In the genomic region with DNA sequence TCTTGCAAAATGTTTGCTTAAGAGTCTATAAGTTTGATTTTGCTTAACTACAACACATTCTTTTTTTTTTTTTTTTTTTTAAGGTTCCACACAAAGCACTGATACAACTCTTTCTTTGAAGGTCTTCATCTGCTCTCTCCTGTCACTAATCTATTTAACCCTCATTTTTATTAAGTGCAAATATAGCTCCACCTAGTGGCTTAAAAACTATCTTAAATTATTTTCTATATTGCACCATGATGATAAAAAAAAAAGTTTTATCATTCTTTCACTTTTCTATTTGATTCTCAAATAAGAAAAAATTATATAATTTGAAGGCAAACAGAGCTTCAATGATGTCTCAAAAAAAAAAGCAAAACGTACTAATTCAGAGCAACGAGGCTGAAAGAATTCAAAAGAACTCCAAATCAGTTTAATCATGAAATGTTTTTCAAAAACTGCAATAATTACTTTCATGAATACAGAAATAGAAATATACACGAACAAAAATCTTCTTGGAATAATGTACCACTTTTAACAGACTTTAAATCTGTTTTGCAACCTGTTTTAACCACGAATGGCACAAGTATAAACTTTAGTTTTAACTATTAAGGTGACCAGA, we compare ENCODE assay signal across 9 cellular contexts. TPM values are rescaled to one million over a fixed set of nuclear protein-coding genes. Genes with fewer than 3 reads are reported as not detected.
DNase-seq lines count a peak whose midpoint lies in the region; ATAC-seq and TF ChIP-seq lines count a peak whose summit lies in the region.
"Had no signal": no experiment of that assay in that cellular context is flagged by ENCODE, and none has a peak within 500 bp of the region (broad histone marks: within the 10 kb centered on the region; RNA-seq: fewer than 3 reads in every experiment).

No MANE protein-coding gene starts in this region.

- H3K27me3 ChIP-seq in endodermal cell (ENCODE audit: control insufficient read depth, insufficient read depth, low read length, poor library complexity, severe bottlenecking) = no peaks in the 10 kb centered on the region

- peak; percentile 56 for ATAC-seq in GM19395 (IDR thresholded peaks at IDR 0.05; ENCODE audit: unreplicated experiment)
- ATAC-seq in HG02763 (IDR thresholded peaks at IDR 0.05; ENCODE audit: unreplicated experiment) = no peak

- H3K27me3 Mint-ChIP-seq in endodermal cell (ENCODE audit: insufficient read depth) (no peaks in the 10 kb centered on the region), progenitor cell of endocrine pancreas (no peaks in the 10 kb centered on the region)

- peaks cover 12% of the 10 kb centered on the region for H3K9me3 ChIP-seq in endodermal cell (ENCODE audit: control insufficient read depth, low read length)
- H3K9me3 ChIP-seq: HAP-1 had no signal

- H3K27ac Mint-ChIP-seq in endodermal cell (no peak overlapping the region), progenitor cell of endocrine pancreas (no peak overlapping the region)

- peak; percentile 28 for TF ChIP-seq CTCF in AG09309 (IDR thresholded peaks at IDR 0.05; ENCODE audit: control insufficient read depth, insufficient read depth, low read depth, low read length, missing control alignments)
- peak; percentile 72 for TF ChIP-seq CTCF in endodermal cell (conservative IDR thresholded peaks at IDR 0.05)
- TF ChIP-seq CTCF in progenitor cell of endocrine pancreas (IDR thresholded peaks at IDR 0.05; ENCODE audit: unreplicated experiment) = peak; percentile 69

- no peak overlapping the region for H3K4me3 ChIP-seq in AG09309 (ENCODE audit: control insufficient read depth, low read depth, low read length)
- H3K4me3 ChIP-seq in endodermal cell (ENCODE audit: low read length) = no peak overlapping the region
- H3K4me3 ChIP-seq: HAP-1 had no signal

- peaks cover 12% of the 10 kb centered on the region for H3K9me3 Mint-ChIP-seq in endodermal cell
- peaks cover 2% of the 10 kb centered on the region for H3K9me3 Mint-ChIP-seq in progenitor cell of endocrine pancreas (ENCODE audit: low read depth)

- H3K4me1 Mint-ChIP-seq in endodermal cell (no peaks in the 10 kb centered on the region), progenitor cell of endocrine pancreas (ENCODE audit: low read depth) (no peaks in the 10 kb centered on the region)

- H3K4me1 ChIP-seq in endodermal cell (ENCODE audit: control insufficient read depth, insufficient read depth, low read length) = no peaks in the 10 kb centered on the region
- H3K4me1 ChIP-seq: HAP-1 had no signal

- no peak overlapping the region for H3K27ac ChIP-seq in endodermal cell (ENCODE audit: low read depth, low read length)

- H3K4me3 Mint-ChIP-seq in endodermal cell = no peak overlapping the region
- H3K4me3 Mint-ChIP-seq in progenitor cell of endocrine pancreas (ENCODE audit: low read depth) = no peak overlapping the region

- no peak overlapping the region for H3K9ac ChIP-seq in endodermal cell (ENCODE audit: extremely low read depth, low read length, poor library complexity, severe bottlenecking)

- DNase-seq in AG09309 (ENCODE audit: low read depth) (no peak), NCI-H69 (lab: John Stamatoyannopoulos, UW) (peak; percentile 60), endodermal cell (no peak), progenitor cell of endocrine pancreas (ENCODE audit: low spot score, unreplicated experiment) (no peak), EL (no peak)
- no peak for DNase-seq in stimulated activated CD4-positive, alpha-beta T cell treated with anti-CD3 and anti-CD28 coated beads, Interleukin-15, amount 100 ng/mL, for 24 hours

- H3K36me3 Mint-ChIP-seq in endodermal cell (ENCODE audit: low read depth) (peaks cover 78% of the 10 kb centered on the region), progenitor cell of endocrine pancreas (ENCODE audit: insufficient read depth) (peaks cover 37% of the 10 kb centered on the region)

- 79 to 82% methylated on average over 3 to 4 of the region's 4 CpGs for WGBS in endodermal cell (ENCODE audit: insufficient coverage in 1 of 2, insufficient read length in 1 of 2), 2 experiments

- peaks cover 91% of the 10 kb centered on the region for H3K36me3 ChIP-seq in endodermal cell (ENCODE audit: control insufficient read depth, insufficient read depth, low read length)

RNA-seq across cellular contexts. Expression of a gene that starts 12.8 kb away (rescaled TPM):
- total RNA-seq in endodermal cell (10 to 100 TPM; 23.9 to 32.1 TPM), progenitor cell of endocrine pancreas (17.9 and 18.5 TPM in 2 replicates)
- 20.1 TPM for polyA plus RNA-seq in endodermal cell (2013, experiment 1 of 2)
- polyA plus RNA-seq in endodermal cell (2013, experiment 2 of 2) = 18.3 TPM

RNA-seq across cellular contexts. Expression of a gene that starts 12.9 kb away (rescaled TPM):
- total RNA-seq in endodermal cell = 10 to 100 TPM; 32.9 to 33.5 TPM
- 25.6 TPM for polyA plus RNA-seq in endodermal cell (2013, experiment 1 of 2)
- polyA plus RNA-seq in endodermal cell (2013, experiment 2 of 2) = 23.2 TPM
- total RNA-seq in progenitor cell of endocrine pancreas = 39.2 and 41.5 TPM in 2 replicates
